8 cellular contexts compared by ENCODE assay signal in genomic region chr18:35030234-35030989, GRCh38. TPM values are rescaled to one million over a fixed set of nuclear protein-coding genes. Genes with fewer than 3 reads are reported as not detected.
DNase-seq lines count a peak whose midpoint lies in the region; ATAC-seq lines count a peak whose summit lies in the region.

No MANE protein-coding gene starts in this region.

- H3K9me3 ChIP-seq in BLaER1 treated with 17β-estradiol and CSF1 and Interleukin-3, amounts not matched to agents 10 nM and 100 nM (replicated peaks in 1 of 11) = 0 out of 22 replicates have a peak, but pooled peaks cover 0 to 3% (median 0%) of the 10 kb centered on the region in 11 experiments

- peak; percentile 32 to 41 (median 34) for DNase-seq in effector memory CD8-positive, alpha-beta T cell
- no peak for DNase-seq in stimulated activated naive CD8-positive, alpha-beta T cell treated with anti-CD3 and anti-CD28 coated beads, Interleukin-15, amount 100 ng/mL, for 72 hours
- DNase-seq in SKM-1 (lab: John Stamatoyannopoulos, UW; ENCODE audit: unreplicated experiment) (no peak), 8988T (no peak), SW480 (ENCODE audit: low spot score) (no peak)

- H3K27ac ChIP-seq in BLaER1 treated with 17β-estradiol and CSF1 and Interleukin-3, amounts not matched to agents 10 nM and 100 nM = peak overlapping the region in 10 of 11 experiments; percentile 26 to 78 (median 70); a peak in 20 of 22 replicates

- H3K4me1 ChIP-seq in BLaER1 treated with 17β-estradiol and CSF1 and Interleukin-3, amounts not matched to agents 10 nM and 100 nM = peaks cover 13 to 25% (median 17%) of the 10 kb centered on the region in 10 experiments

- peak overlapping the region in 10 of 11 experiments; percentile 21 to 63 (median 51); a peak in 19 of 22 replicates for H3K9ac ChIP-seq in BLaER1 treated with 17β-estradiol and CSF1 and Interleukin-3, amounts not matched to agents 10 nM and 100 nM

- peak overlapping the region; percentile 59 to 86 (median 75) for H3K4me2 ChIP-seq in BLaER1 treated with 17β-estradiol and CSF1 and Interleukin-3, amounts not matched to agents 10 nM and 100 nM

- H3K36me3 ChIP-seq in BLaER1 treated with 17β-estradiol and CSF1 and Interleukin-3, amounts not matched to agents 10 nM and 100 nM = no peaks in the 10 kb centered on the region

- peak overlapping the region; percentile 90 to 97 (median 96) for H3K27ac Mint-ChIP-seq in IgD-negative memory B cell
- peak overlapping the region; percentile 98 to 100 for H3K27ac Mint-ChIP-seq in effector memory CD8-positive, alpha-beta T cell
- H3K27ac Mint-ChIP-seq in stimulated activated naive CD8-positive, alpha-beta T cell treated with anti-CD3 and anti-CD28 coated beads, Interleukin-15, amount 100 ng/mL, for 72 hours = peak overlapping the region; percentile 97 to 100

- H3K9me3 Mint-ChIP-seq in IgD-negative memory B cell = no peaks in the 10 kb centered on the region
- H3K9me3 Mint-ChIP-seq in effector memory CD8-positive, alpha-beta T cell = peaks cover 0 to 2% of the 10 kb centered on the region in 2 donors
- H3K9me3 Mint-ChIP-seq in stimulated activated naive CD8-positive, alpha-beta T cell treated with anti-CD3 and anti-CD28 coated beads, Interleukin-15, amount 100 ng/mL, for 72 hours = no peaks in the 10 kb centered on the region

- H3K4me3 Mint-ChIP-seq in IgD-negative memory B cell = peak overlapping the region; percentile 79 to 95 (median 90)
- H3K4me3 Mint-ChIP-seq in effector memory CD8-positive, alpha-beta T cell = peak overlapping the region; percentile 86 to 93
- H3K4me3 Mint-ChIP-seq in stimulated activated naive CD8-positive, alpha-beta T cell treated with anti-CD3 and anti-CD28 coated beads, Interleukin-15, amount 100 ng/mL, for 72 hours = peak overlapping the region; percentile 80 to 90

- peaks cover 27 to 34% (median 28%) of the 10 kb centered on the region in 3 donors for H3K4me1 Mint-ChIP-seq in IgD-negative memory B cell
- peaks cover 25 to 33% of the 10 kb centered on the region in 2 donors for H3K4me1 Mint-ChIP-seq in effector memory CD8-positive, alpha-beta T cell (ENCODE audit: low read depth in 2 of 2)
- H3K4me1 Mint-ChIP-seq in stimulated activated naive CD8-positive, alpha-beta T cell treated with anti-CD3 and anti-CD28 coated beads, Interleukin-15, amount 100 ng/mL, for 72 hours = peaks cover 64% of the 10 kb centered on the region

- ATAC-seq in GM19372 (IDR thresholded peaks at IDR 0.05; ENCODE audit: low read depth, unreplicated experiment) = peak; percentile 55
- ATAC-seq in effector memory CD8-positive, alpha-beta T cell (replicated peaks) = peak; percentile 79
- ATAC-seq in stimulated activated naive CD8-positive, alpha-beta T cell treated with anti-CD3 and anti-CD28 coated beads, Interleukin-15, amount 100 ng/mL, for 72 hours = peak; percentile 57

- peak overlapping the region in 7 of 10 experiments; percentile 0 to 44 (median 23); a peak in 8 of 20 replicates for H3K4me3 ChIP-seq in BLaER1 treated with 17β-estradiol and CSF1 and Interleukin-3, amounts not matched to agents 10 nM and 100 nM

- H4K20me1 ChIP-seq in BLaER1 treated with 17β-estradiol and CSF1 and Interleukin-3, amounts not matched to agents 10 nM and 100 nM = no peaks in the 10 kb centered on the region; a peak in 1 of 22 replicates

- no peaks in the 10 kb centered on the region for H3K36me3 Mint-ChIP-seq in IgD-negative memory B cell
- peaks cover 2% of the 10 kb centered on the region for H3K36me3 Mint-ChIP-seq in effector memory CD8-positive, alpha-beta T cell (ENCODE audit: insufficient read depth)

- no peaks in the 10 kb centered on the region for H3K27me3 ChIP-seq in BLaER1 treated with 17β-estradiol and CSF1 and Interleukin-3, amounts not matched to agents 10 nM and 100 nM

- no peaks in the 10 kb centered on the region for H3K27me3 Mint-ChIP-seq in IgD-negative memory B cell
- no peaks in the 10 kb centered on the region for H3K27me3 Mint-ChIP-seq in effector memory CD8-positive, alpha-beta T cell
- H3K27me3 Mint-ChIP-seq in stimulated activated naive CD8-positive, alpha-beta T cell treated with anti-CD3 and anti-CD28 coated beads, Interleukin-15, amount 100 ng/mL, for 72 hours = no peaks in the 10 kb centered on the region

RNA-seq across cellular contexts. Expression of gene MAPRE2, which starts 10.8 kb away (rescaled TPM):
- polyA plus RNA-seq in IgD-negative memory B cell = 63.3 TPM

Comparison
In these comparisons a context has a peak if more than half of its experiments do, and no peak if none do; other contexts are left out.
1. DNase-seq: peak in effector memory CD8-positive, alpha-beta T cell (3 of 3); none in stimulated activated naive CD8-positive, alpha-beta T cell treated with anti-CD3 and anti-CD28 coated beads, Interleukin-15, amount 100 ng/mL, for 72 hours (0 of 2), SKM-1 (single experiment), 8988T (single experiment) and SW480 (single experiment).
2. Peak in every context shown above with its lines, with median percentiles within 50 percentile points of each other: ATAC-seq, H3K27ac Mint-ChIP-seq and H3K4me3 Mint-ChIP-seq.